8 cellular contexts compared by ENCODE assay signal in the genomic region with DNA sequence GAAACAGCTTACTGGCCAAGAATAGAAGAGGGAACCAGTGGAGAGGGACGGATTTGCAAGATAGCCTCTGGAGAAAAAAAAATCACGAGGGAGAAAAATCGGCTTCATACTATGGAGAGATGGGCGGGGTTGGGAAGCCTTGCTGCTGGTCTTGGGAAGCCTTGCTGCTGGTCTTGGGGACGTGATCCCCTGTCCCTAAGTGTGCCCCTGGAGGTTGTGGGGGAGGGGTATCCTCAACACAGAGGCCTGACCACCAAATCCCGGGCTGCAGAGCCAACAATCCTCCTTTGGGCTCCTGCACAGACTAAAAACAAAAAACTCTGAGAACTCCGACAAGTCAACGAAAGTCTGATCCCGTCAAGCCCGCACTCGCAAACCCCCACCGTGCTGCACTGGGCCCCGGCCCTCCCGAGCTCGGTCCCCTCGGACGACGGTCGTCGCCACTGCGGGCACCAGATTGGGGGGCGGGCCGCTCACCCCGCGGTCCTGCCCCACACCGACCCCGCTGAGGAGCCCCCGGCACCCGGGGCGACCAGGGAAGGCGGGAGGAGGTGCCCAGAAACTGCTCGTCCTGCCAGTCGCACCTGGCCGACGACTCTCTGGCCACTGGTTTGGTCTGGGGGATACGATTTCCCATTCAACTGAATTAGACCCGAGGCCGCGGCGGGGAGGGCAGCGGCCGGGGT.
A peak's percentile ranks its signal among the peaks of the same experiment; 100 is the strongest.
DNase-seq lines count a peak whose midpoint lies in the region; ATAC-seq and TF ChIP-seq lines count a peak whose summit lies in the region.

No MANE protein-coding gene starts in this region.

- DNase-seq in SK-N-MC (ENCODE audit: low read depth, low spot score) (no peak), epithelial cell of esophagus (ENCODE audit: low read depth) (peak; percentile 46)
- DNase-seq in stimulated activated CD4-positive, alpha-beta T cell treated with anti-CD3 and anti-CD28 coated beads, Interleukin-4, amount 100 ng/mL, for 1 hour, result no peak

- H3K4me1 ChIP-seq in ES-I3 (ENCODE audit: insufficient read depth, low read length) (no peaks in the 10 kb centered on the region; the same call in 1 of the 2 replicates), muscle layer of colon (ENCODE audit: insufficient read depth, low read length) (peaks cover 9% of the 10 kb centered on the region)

- H3K4me3 ChIP-seq in SK-N-MC (peak overlapping the region; percentile 88), epithelial cell of esophagus (ENCODE audit: low read length) (peak overlapping the region; percentile 84), muscle layer of colon (ENCODE audit: low read depth in 1 of 2, low read length in 2 of 2) (peak overlapping the region; percentile 43 to 73)

- no peak for TF ChIP-seq CTCF in epithelial cell of esophagus (IDR thresholded peaks at IDR 0.05; ENCODE audit: insufficient read depth, low read depth, low read length, missing control alignments)

- ATAC-seq in HG02588 (IDR thresholded peaks at IDR 0.05; ENCODE audit: unreplicated experiment) (peak; percentile 15), GM21529 (IDR thresholded peaks at IDR 0.05; ENCODE audit: unreplicated experiment) (no peak), GM21723 (IDR thresholded peaks at IDR 0.05; ENCODE audit: unreplicated experiment) (no peak)

- H3K9me3 ChIP-seq in ES-I3 (ENCODE audit: control insufficient read depth, insufficient read depth, low read length), result no peaks in the 10 kb centered on the region
- no peaks in the 10 kb centered on the region for H3K9me3 ChIP-seq in SK-N-MC (ENCODE audit: low read depth, low read length)
- H3K9me3 ChIP-seq in muscle layer of colon (ENCODE audit: low read length), result no peaks in the 10 kb centered on the region

- H3K36me3 ChIP-seq in ES-I3 (ENCODE audit: insufficient read depth, low read length) (no peaks in the 10 kb centered on the region), SK-N-MC (ENCODE audit: insufficient read depth, low read length) (no peaks in the 10 kb centered on the region), muscle layer of colon (ENCODE audit: insufficient read depth, low read length) (no peaks in the 10 kb centered on the region)

- H3K9ac ChIP-seq in ES-I3 (ENCODE audit: low read depth, low read length) (peak overlapping the region; percentile 64), SK-N-MC (ENCODE audit: insufficient read length) (peak overlapping the region; percentile 18), muscle layer of colon (ENCODE audit: low read length) (no peak overlapping the region)

- peaks cover 7 to 17% of the 10 kb centered on the region in 2 donors for H3K27me3 ChIP-seq in muscle layer of colon (ENCODE audit: control insufficient read depth in 1 of 2, insufficient read depth in 2 of 2, low read length in 2 of 2)

- H3K27ac ChIP-seq in SK-N-MC (no peak overlapping the region), muscle layer of colon (ENCODE audit: low read depth, low read length) (no peak overlapping the region)
